In the genomic region with DNA sequence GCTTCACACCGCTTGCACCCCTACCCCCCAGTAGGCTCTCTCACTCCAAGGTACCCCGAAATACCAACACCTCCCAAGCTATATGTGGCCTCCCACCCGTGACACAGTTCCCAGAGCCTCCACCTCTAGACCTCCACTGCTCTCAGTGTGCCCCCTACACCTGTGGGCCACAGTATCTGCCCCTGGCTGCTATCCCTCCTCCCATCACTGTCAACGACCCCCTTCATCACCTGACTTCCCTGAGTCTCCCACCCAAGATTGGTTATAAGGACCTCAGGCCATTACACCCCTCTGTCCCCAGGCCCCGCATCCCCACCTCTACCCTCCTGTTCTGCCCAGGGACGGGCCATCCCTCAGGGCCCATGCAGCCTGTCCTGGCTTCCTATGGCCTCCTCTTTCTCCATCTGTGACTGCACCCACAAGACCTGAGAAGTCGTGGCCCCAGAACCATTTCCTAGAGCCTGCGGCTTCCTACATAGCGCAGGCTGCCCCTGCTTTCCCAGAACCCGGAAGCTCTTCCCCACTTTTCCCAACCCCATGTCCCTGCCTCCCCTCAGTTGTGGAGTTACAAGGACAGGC, we compare ENCODE assay signal across 12 cellular contexts. TPM values are rescaled to one million over a fixed set of nuclear protein-coding genes. Genes with fewer than 3 reads are reported as not detected.
"Had no signal": no experiment of that assay in that cellular context is flagged by ENCODE, and none has a peak within 500 bp of the region (broad histone marks: within the 10 kb centered on the region; RNA-seq: fewer than 3 reads in every experiment).

No MANE protein-coding gene starts in this region.

- H3K4me3 ChIP-seq: testis had no signal

- H3K27ac Mint-ChIP-seq: stimulated activated naive CD8-positive, alpha-beta T cell treated with anti-CD3 and anti-CD28 coated beads, Interleukin-15, Interleukin-2, amounts not matched to agents 100 ng/mL and 50 ng/mL, for 24 hours; WTC11 had no signal

- H3K4me1 ChIP-seq: testis had no signal

- H3K27ac ChIP-seq: testis had no signal

- H3K9me3 Mint-ChIP-seq: stimulated activated naive CD8-positive, alpha-beta T cell treated with anti-CD3 and anti-CD28 coated beads, Interleukin-15, Interleukin-2, amounts not matched to agents 100 ng/mL and 50 ng/mL, for 24 hours; WTC11 had no signal

- H3K27me3 Mint-ChIP-seq: stimulated activated naive CD8-positive, alpha-beta T cell treated with anti-CD3 and anti-CD28 coated beads, Interleukin-15, Interleukin-2, amounts not matched to agents 100 ng/mL and 50 ng/mL, for 24 hours had no signal

- H3K4me1 Mint-ChIP-seq: WTC11 had no signal

- H3K27me3 ChIP-seq: testis had no signal

- H3K9me3 ChIP-seq: testis had no signal

- H3K36me3 Mint-ChIP-seq: WTC11 had no signal

- DNase-seq: activated CD4-positive, alpha-beta T cell treated with anti-CD3 and anti-CD28 coated beads, Interleukin-2, amount 50 U/mL, for 1 hour; anterior cingulate cortex; small intestine; stimulated activated CD4-positive, alpha-beta T cell treated with anti-CD3 and anti-CD28 coated beads, Interleukin-4, amount 100 ng/mL, for 4 hours; SW 1271; testis had no signal

- ATAC-seq: left lobe of liver, WTC11 had no signal

- H3K4me3 Mint-ChIP-seq: stimulated activated naive CD8-positive, alpha-beta T cell treated with anti-CD3 and anti-CD28 coated beads, Interleukin-15, Interleukin-2, amounts not matched to agents 100 ng/mL and 50 ng/mL, for 24 hours; WTC11 had no signal

RNA-seq across cellular contexts. Expression of a gene that starts 0.7 kb away (rescaled TPM):
- total RNA-seq: SK-MEL-5; T-helper 2 cell treated with Interferon-gamma antibody and Interleukin-4, amounts not matched to agents 100 ng/mL and 5 ng/mL, for 36 hours; urinary bladder had no signal
